Comparison of ENCODE assay signal across 10 cellular contexts in the genomic region with DNA sequence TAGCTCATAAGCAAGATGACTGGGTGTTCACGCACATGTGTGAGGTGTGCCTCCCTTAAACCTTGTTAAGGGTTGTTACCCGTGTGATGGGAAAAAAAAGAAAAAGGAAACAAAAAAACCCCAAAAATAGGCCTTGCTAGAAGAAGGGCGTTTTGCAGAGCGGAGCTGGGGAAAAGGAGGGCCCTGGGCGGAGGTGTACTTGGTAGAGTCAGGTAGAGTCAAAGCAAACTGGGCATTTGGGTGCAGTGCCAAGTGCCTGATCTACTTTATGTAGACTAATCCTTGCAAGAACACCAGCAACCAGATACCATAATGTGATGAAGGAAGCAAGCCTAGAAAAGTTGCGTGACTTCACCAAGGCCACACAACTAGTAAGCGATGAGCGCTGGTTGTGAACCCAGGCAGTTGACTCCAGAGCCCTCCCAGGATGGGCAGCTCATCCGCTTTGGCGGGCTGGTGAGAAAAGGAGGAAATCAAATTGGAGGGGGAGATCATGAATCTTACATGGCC. TPM values are rescaled to one million over a fixed set of nuclear protein-coding genes. Genes with fewer than 3 reads are reported as not detected.
A peak's percentile ranks its signal among the peaks of the same experiment; 100 is the strongest.
DNase-seq lines count a peak whose midpoint lies in the region; ATAC-seq and TF ChIP-seq lines count a peak whose summit lies in the region.
"Had no signal": no experiment of that assay in that cellular context is flagged by ENCODE, and none has a peak within 500 bp of the region (broad histone marks: within the 10 kb centered on the region; RNA-seq: fewer than 3 reads in every experiment).

No MANE protein-coding gene starts in this region.

- H3K27me3 ChIP-seq in fibroblast of lung (ENCODE audit: control insufficient read depth, insufficient read depth, low read length) (no peaks in the 10 kb centered on the region), rectal smooth muscle tissue (ENCODE audit: control insufficient read depth, insufficient read depth, low read length) (no peaks in the 10 kb centered on the region)
- H3K27me3 ChIP-seq: SJSA1 had no signal

- H3K9ac ChIP-seq in fibroblast of lung (ENCODE audit: insufficient read depth, low read length), result no peak overlapping the region
- no peak overlapping the region for H3K9ac ChIP-seq in rectal smooth muscle tissue (ENCODE audit: low read length)

- H3K9me3 Mint-ChIP-seq in Calu3 (ENCODE audit: low read depth, unreplicated experiment) (no peaks in the 10 kb centered on the region), T-cell (no peaks in the 10 kb centered on the region)

- CTCF ChIA-PET in Calu3 (lab: Charles Lee) (no interaction called here), T-cell (lab: Charles Lee) (interaction anchor here in 1 of 2 donors (1.0 kb wide), 1 partner anchor 29 kb away, joined by 4 read pairs; no protein-coding TSS in a partner anchor)

- H3K79me2 ChIP-seq in fibroblast of lung (ENCODE audit: control insufficient read depth, insufficient read depth, low read length), result no peaks in the 10 kb centered on the region

- H3K4me3 Mint-ChIP-seq in Calu3 (ENCODE audit: low read depth, unreplicated experiment) (peak overlapping the region; percentile 79), T-cell (peak overlapping the region; percentile 86 to 95 (median 90))

- H3K27me3 Mint-ChIP-seq in Calu3 (ENCODE audit: unreplicated experiment) (no peaks in the 10 kb centered on the region), T-cell (no peaks in the 10 kb centered on the region)

- intact Hi-C loops in Calu3 (cut with micrococcal nuclease; ENCODE audit: unreplicated experiment), result no loop called here

- H3K36me3 Mint-ChIP-seq in Calu3 (ENCODE audit: insufficient read depth, unreplicated experiment) (peaks cover 24% of the 10 kb centered on the region), T-cell (peaks cover 9% of the 10 kb centered on the region)

- H3K27ac Mint-ChIP-seq in Calu3 (ENCODE audit: unreplicated experiment) (no peak overlapping the region), T-cell (peak overlapping the region; percentile 95 to 98)

- no peak for TF ChIP-seq CTCF in Calu3 (IDR thresholded peaks at IDR 0.05; ENCODE audit: unreplicated experiment)
- no peak for TF ChIP-seq CTCF in fibroblast of lung (conservative IDR thresholded peaks at IDR 0.05 in 1 of 2, IDR thresholded peaks at IDR 0.05 in 1 of 2; ENCODE audit: low read depth in 1 of 2, low read length in 2 of 2)

- H3K4me3 ChIP-seq in fibroblast of lung (replicated peaks in 1 of 4; ENCODE audit: control extremely low read depth in 1 of 4, insufficient read depth in 1 of 4, low read depth in 3 of 4, low read length in 4 of 4), result no peak overlapping the region
- H3K4me3 ChIP-seq in rectal smooth muscle tissue (ENCODE audit: low read length), result peak overlapping the region; percentile 47

- H4K20me1 ChIP-seq in fibroblast of lung (ENCODE audit: control insufficient read depth, extremely low read depth, insufficient read depth, low read length), result no peaks in the 10 kb centered on the region

- H3K9me3 ChIP-seq in fibroblast of lung (ENCODE audit: control insufficient read depth, insufficient read depth, low read depth, low read length), result no peaks in the 10 kb centered on the region
- H3K9me3 ChIP-seq: HAP-1, SJSA1 had no signal

- ATAC-seq in T-cell (replicated peaks in 1 of 4), result no peak
- no peak for ATAC-seq in GM18873 (IDR thresholded peaks at IDR 0.05; ENCODE audit: low FRiP score, unreplicated experiment)
- ATAC-seq in HG02852 (IDR thresholded peaks at IDR 0.05; ENCODE audit: unreplicated experiment), result no peak

- no peak overlapping the region for H2AFZ ChIP-seq in fibroblast of lung (ENCODE audit: low read length)

- H3K4me1 Mint-ChIP-seq in Calu3 (ENCODE audit: low read depth, unreplicated experiment), result peaks cover 8% of the 10 kb centered on the region
- peaks cover 45 to 56% (median 48%) of the 10 kb centered on the region in 3 donors for H3K4me1 Mint-ChIP-seq in T-cell

- peaks cover 1% of the 10 kb centered on the region for H3K36me3 ChIP-seq in fibroblast of lung (ENCODE audit: control insufficient read depth, insufficient read depth, low read length)
- no peaks in the 10 kb centered on the region for H3K36me3 ChIP-seq in rectal smooth muscle tissue (ENCODE audit: control insufficient read depth, insufficient read depth, low read length)
- H3K36me3 ChIP-seq: SJSA1 had no signal

- H3K4me1 ChIP-seq in fibroblast of lung (ENCODE audit: control insufficient read depth, extremely low read depth, insufficient read depth, low read length) (peaks cover 7% of the 10 kb centered on the region), rectal smooth muscle tissue (ENCODE audit: control insufficient read depth, insufficient read depth, low read length) (peaks cover 5% of the 10 kb centered on the region)

- H3K27ac ChIP-seq in fibroblast of lung (ENCODE audit: insufficient read depth, low read length) (no peak overlapping the region), rectal smooth muscle tissue (ENCODE audit: low read depth, low read length) (peak overlapping the region; percentile 84)
- H3K27ac ChIP-seq: SJSA1 had no signal

- POLR2A ChIA-PET in T-cell (lab: Charles Lee), result interaction anchor here in 1 of 2 donors (1.1 kb wide), 1 partner anchor 37 kb away, joined by 5 read pairs; no protein-coding TSS in a partner anchor

- no TSS peak for BruUV-seq in Calu3 (replicated peaks; lab: Mats Ljungman, UMichigan)

- peak overlapping the region; percentile 82 for H3K4me2 ChIP-seq in fibroblast of lung (ENCODE audit: extremely low read depth, insufficient read depth, low read length)

- DNase-seq in Calu3 (no peak), T-cell (peak in 1 of 34 experiments; percentile 13), fibroblast of lung (ENCODE audit: low read depth in 2 of 2) (no peak), anterior cingulate cortex (lab: John Stamatoyannopoulos, UW) (no peak), SW 1271 (lab: John Stamatoyannopoulos, UW) (no peak)

RNA-seq across cellular contexts. Expression of a gene that starts 1.2 kb away (rescaled TPM):
- total RNA-seq in Calu3 (2022), result 8.1 and 8.2 TPM in 2 replicates
- total RNA-seq in T-cell, result 10 to 100 TPM; 11.3 to 23.4 (median 21.9) TPM
- 3.3 and 4.8 TPM in 2 replicates for total RNA-seq in fibroblast of lung
- polyA plus RNA-seq in fibroblast of lung, result 5.1 and 5.4 TPM in 2 replicates
- polyA plus RNA-seq in fibroblast of lung (2012), result 5.7 and 7.4 TPM in 2 replicates
- polyA minus RNA-seq in fibroblast of lung (ENCODE audit: low replicate concordance), result 16.3 and 17.4 TPM in 2 replicates

RNA-seq across cellular contexts. Expression of a gene that starts 12.8 kb away (rescaled TPM):
- total RNA-seq in Calu3 (2022), result 34.9 and 40.1 TPM in 2 replicates
- total RNA-seq in T-cell, result 10 to 100 TPM; 32.5 to 38.5 (median 34.5) TPM
- total RNA-seq in fibroblast of lung, result 8.7 and 8.8 TPM in 2 replicates
- 8.6 and 20.4 TPM in 2 replicates for polyA plus RNA-seq in fibroblast of lung
- polyA plus RNA-seq in fibroblast of lung (2012), result 7.9 and 18.4 TPM in 2 replicates
- 18.1 and 35.6 TPM in 2 replicates for polyA minus RNA-seq in fibroblast of lung (ENCODE audit: low replicate concordance)

RNA-seq across cellular contexts. Expression of a gene that starts 13.0 kb away (rescaled TPM):
- total RNA-seq in Calu3 (2022), result 64.6 and 66.4 TPM in 2 replicates
- total RNA-seq in T-cell, result 100 to 1,000 TPM; 134 to 176 (median 142) TPM
- 43.1 and 52.8 TPM in 2 replicates for total RNA-seq in fibroblast of lung
- 134 and 160 TPM in 2 replicates for polyA plus RNA-seq in fibroblast of lung
- 117 and 129 TPM in 2 replicates for polyA plus RNA-seq in fibroblast of lung (2012)
- 193 and 214 TPM in 2 replicates for polyA minus RNA-seq in fibroblast of lung (ENCODE audit: low replicate concordance)

RNA-seq across cellular contexts. Expression of a gene that starts 22.1 kb away (rescaled TPM):
- total RNA-seq in Calu3 (2022), result 30.5 and 33.2 TPM in 2 replicates
- total RNA-seq in T-cell, result 10 to 100 TPM; 12.4 to 23.7 (median 19.8) TPM
- total RNA-seq in fibroblast of lung, result 9.8 and 13.0 TPM in 2 replicates
- 22.7 and 40.8 TPM in 2 replicates for polyA plus RNA-seq in fibroblast of lung
- 20.1 and 42.9 TPM in 2 replicates for polyA plus RNA-seq in fibroblast of lung (2012)
- 16.3 and 32.0 TPM in 2 replicates for polyA minus RNA-seq in fibroblast of lung (ENCODE audit: low replicate concordance)
